8 cellular contexts compared by ENCODE assay signal in the genomic region with DNA sequence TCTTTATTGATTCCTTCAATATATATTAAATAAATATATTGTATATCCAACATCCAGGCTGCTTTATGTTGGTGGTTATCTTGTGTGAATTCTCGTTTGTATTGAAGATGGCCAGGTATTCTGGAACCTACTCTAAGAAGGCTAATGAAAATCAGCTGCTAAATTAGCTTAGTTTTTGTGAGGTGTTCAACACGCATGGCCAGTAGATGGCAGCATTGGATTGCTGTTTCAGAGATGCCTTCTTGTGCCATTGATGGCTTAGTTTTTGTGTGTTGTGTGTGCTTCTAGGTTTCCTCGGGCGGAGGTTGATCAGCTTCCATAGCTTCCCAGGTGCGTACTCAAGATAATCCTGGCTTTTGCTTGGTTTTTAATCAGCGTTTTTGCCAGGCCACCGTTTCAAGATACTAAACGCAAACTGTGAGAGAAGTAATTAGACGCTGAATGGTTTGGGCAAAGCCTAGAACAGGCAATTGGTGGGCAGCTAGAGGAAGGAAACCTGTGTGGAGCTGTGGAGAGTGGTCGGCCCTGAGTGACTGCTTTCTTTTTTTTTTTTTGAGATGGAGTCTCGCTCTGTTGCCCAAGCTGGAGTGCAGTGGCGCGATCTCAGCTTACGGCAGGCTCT. TPM values are rescaled to one million over a fixed set of nuclear protein-coding genes. Genes with fewer than 3 reads are reported as not detected.
A peak's percentile ranks its signal among the peaks of the same experiment; 100 is the strongest.
DNase-seq lines count a peak whose midpoint lies in the region; ATAC-seq and TF ChIP-seq lines count a peak whose summit lies in the region.

No MANE protein-coding gene starts in this region.

- ATAC-seq in GM18520 (IDR thresholded peaks at IDR 0.05; ENCODE audit: unreplicated experiment) (peak; percentile 70), HG03159 (IDR thresholded peaks at IDR 0.05; ENCODE audit: unreplicated experiment) (peak; percentile 71)

- H3K9ac ChIP-seq in colonic mucosa (ENCODE audit: low read depth in 2 of 2, low read length in 2 of 2) (no peak overlapping the region), liver (ENCODE audit: low read depth in 1 of 2, low read length in 2 of 2) (no peak overlapping the region)

- TF ChIP-seq CTCF in colonic mucosa (IDR thresholded peaks at IDR 0.05) (peak; percentile 65), liver (IDR thresholded peaks at IDR 0.05; ENCODE audit: low read depth, low read length, missing input control) (peak; percentile 78)

- TF ChIP-seq RAD21 in liver (IDR thresholded peaks at IDR 0.05), result peak; percentile 97

- no peak overlapping the region for H3K4me3 ChIP-seq in colonic mucosa
- H3K4me3 ChIP-seq in liver (ENCODE audit: low read depth in 1 of 3, low read length in 3 of 3), result no peak overlapping the region

- H3K36me3 ChIP-seq in colonic mucosa (no peaks in the 10 kb centered on the region), liver (ENCODE audit: control insufficient read depth in 4 of 4, insufficient read depth in 3 of 4, low read depth in 1 of 4, low read length in 3 of 4) (no peaks in the 10 kb centered on the region)

- intact Hi-C loops in colonic mucosa (cut with DNase I), result loop anchor here (10.0 kb wide), 1 partner anchor 264 kb away; no protein-coding TSS in a partner anchor

- no peak overlapping the region for H3K27ac ChIP-seq in colonic mucosa
- no peak overlapping the region for H3K27ac ChIP-seq in liver (ENCODE audit: low read depth in 1 of 2, low read length in 2 of 2)

- DNase-seq in AG08395 (ENCODE audit: low spot score) (peak; percentile 82), NCI-H345 (lab: John Stamatoyannopoulos, UW) (peak; percentile 62), colonic mucosa (peak; percentile 74)
- DNase-seq in activated CD4-positive, alpha-beta T cell treated with anti-CD3 and anti-CD28 coated beads for 4 hours, result peak; percentile 65 to 79
- peak in 2 of 3 experiments; percentile 35 to 54 for DNase-seq in stimulated activated CD4-positive, alpha-beta T cell treated with anti-CD3 and anti-CD28 coated beads, TNF-alpha, amount 100 ng/mL, for 4 hours (ENCODE audit: low read depth in 3 of 3)

- H3K9me3 ChIP-seq in colonic mucosa (no peaks in the 10 kb centered on the region), liver (ENCODE audit: control insufficient read depth in 4 of 4, low read length in 3 of 4) (no peaks in the 10 kb centered on the region)

- H3K27me3 ChIP-seq in colonic mucosa, result no peaks in the 10 kb centered on the region
- no peaks in the 10 kb centered on the region for H3K27me3 ChIP-seq in liver (ENCODE audit: control insufficient read depth in 4 of 4, insufficient read depth in 4 of 4, low read length in 3 of 4)

- H3K4me1 ChIP-seq in colonic mucosa, result no peaks in the 10 kb centered on the region
- H3K4me1 ChIP-seq in liver (ENCODE audit: control insufficient read depth in 4 of 4, insufficient read depth in 4 of 4, low read length in 3 of 4), result peaks cover 2 to 19% (median 15%) of the 10 kb centered on the region in 4 donors

- WGBS in liver, result 54% methylated on average over 14 of the region's 14 CpGs

TF ChIP-seq in liver, 16 proteins besides CTCF, POLR2A, EP300 and RAD21:
- TF ChIP-seq HNF4A (conservative IDR thresholded peaks at IDR 0.05) (no peak), JUND (IDR thresholded peaks at IDR 0.05) (no peak), HNF4G (IDR thresholded peaks at IDR 0.05) (no peak), TAF1 (conservative IDR thresholded peaks at IDR 0.05) (no peak)
- TF ChIP-seq, protein P1, sequence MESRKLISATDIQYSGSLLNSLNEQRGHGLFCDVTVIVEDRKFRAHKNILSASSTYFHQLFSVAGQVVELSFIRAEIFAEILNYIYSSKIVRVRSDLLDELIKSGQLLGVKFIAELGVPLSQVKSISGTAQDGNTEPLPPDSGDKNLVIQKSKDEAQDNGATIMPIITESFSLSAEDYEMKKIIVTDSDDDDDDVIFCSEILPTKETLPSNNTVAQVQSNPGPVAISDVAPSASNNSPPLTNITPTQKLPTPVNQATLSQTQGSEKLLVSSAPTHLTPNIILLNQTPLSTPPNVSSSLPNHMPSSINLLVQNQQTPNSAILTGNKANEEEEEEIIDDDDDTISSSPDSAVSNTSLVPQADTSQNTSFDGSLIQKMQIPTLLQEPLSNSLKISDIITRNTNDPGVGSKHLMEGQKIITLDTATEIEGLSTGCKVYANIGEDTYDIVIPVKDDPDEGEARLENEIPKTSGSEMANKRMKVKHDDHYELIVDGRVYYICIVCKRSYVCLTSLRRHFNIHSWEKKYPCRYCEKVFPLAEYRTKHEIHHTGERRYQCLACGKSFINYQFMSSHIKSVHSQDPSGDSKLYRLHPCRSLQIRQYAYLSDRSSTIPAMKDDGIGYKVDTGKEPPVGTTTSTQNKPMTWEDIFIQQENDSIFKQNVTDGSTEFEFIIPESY (IDR thresholded peaks at IDR 0.05), result no peak
- TF ChIP-seq, protein P2, sequence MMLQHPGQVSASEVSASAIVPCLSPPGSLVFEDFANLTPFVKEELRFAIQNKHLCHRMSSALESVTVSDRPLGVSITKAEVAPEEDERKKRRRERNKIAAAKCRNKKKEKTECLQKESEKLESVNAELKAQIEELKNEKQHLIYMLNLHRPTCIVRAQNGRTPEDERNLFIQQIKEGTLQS (IDR thresholded peaks at IDR 0.05), result no peak

RNA-seq across cellular contexts. Expression of a gene that starts 15.1 kb away (rescaled TPM):
- total RNA-seq in colonic mucosa (10 to 100 TPM in 1 of 2 donors, 1 to 10 TPM in 1; 4.5 to 13.5 TPM), liver (10 to 100 TPM in 1 of 2 donors, 1 to 10 TPM in 1; 5.6 to 11.9 TPM)
- polyA plus RNA-seq in liver, result 1 to 10 TPM; 2.8 to 2.9 TPM
